24 cellular contexts compared by ENCODE assay signal in genomic region chr3:179398574-179399249, GRCh38. TPM values are rescaled to one million over a fixed set of nuclear protein-coding genes. Genes with fewer than 3 reads are reported as not detected.
DNase-seq lines count a peak whose midpoint lies in the region; ATAC-seq and TF ChIP-seq lines count a peak whose summit lies in the region.
"Had no signal": no experiment of that assay in that cellular context is flagged by ENCODE, and none has a peak within 500 bp of the region (broad histone marks: within the 10 kb centered on the region; RNA-seq: fewer than 3 reads in every experiment).

No MANE protein-coding gene starts in this region.

- H3K36me3 ChIP-seq in ascending aorta, result peaks cover 34 to 37% of the 10 kb centered on the region in 2 donors
- H3K36me3 ChIP-seq: breast epithelium had no signal

- DNase-seq in AG04449 (ENCODE audit: low read depth, low spot score) (peak; percentile 57), GM04504 (ENCODE audit: low read depth) (peak; percentile 3), ascending aorta (ENCODE audit: low spot score in 2 of 2) (no peak), fibroblast of the aortic adventitia (ENCODE audit: low read depth) (peak; percentile 40), T-helper 9 cell (no peak), DMS153 (lab: John Stamatoyannopoulos, UW) (no peak)
- DNase-seq: 8988T; activated CD4-positive, alpha-beta T cell treated with anti-CD3 and anti-CD28 coated beads, Interleukin-2, amount 50 U/mL, for 48 hours; activated CD4-positive, CD25-positive, alpha-beta regulatory T cell; activated CD8-positive, alpha-beta memory T cell treated with anti-CD3 and anti-CD28 coated beads, Interleukin-2, amount 50 U/mL, for 48 hours; activated naive CD8-positive, alpha-beta T cell treated with anti-CD3 and anti-CD28 coated beads for 36 hours; GDM1; head of caudate nucleus; left cardiac atrium; NCI-H2107; NCI-H510A treated with DMSO at 0.1 percent for 48 hours; nucleus accumbens; small intestine; stimulated activated naive B cell treated with anti-CD40 and anti-IgM and Interleukin-4, amounts not matched to agents 10 μg/mL and 1 μg/mL and 100 μg/mL, for 72 hours had no signal

- H3K27ac ChIP-seq in ascending aorta, result peak overlapping the region; percentile 24 to 34
- H3K27ac ChIP-seq: breast epithelium, coronary artery, RWPE1 had no signal

- POLR2A ChIA-PET in AG04449 (lab: Yijun Ruan, JAX), result interaction anchor here (0.7 kb wide), 1 partner anchor 25 kb away, joined by 3 read pairs; no protein-coding TSS in a partner anchor

- TF ChIP-seq CTCF in AG04449 (IDR thresholded peaks at IDR 0.05; ENCODE audit: insufficient read depth, low read length, missing control alignments), result no peak
- no peak for TF ChIP-seq CTCF in ascending aorta (IDR thresholded peaks at IDR 0.05)
- no peak for TF ChIP-seq CTCF in fibroblast of the aortic adventitia (IDR thresholded peaks at IDR 0.05; ENCODE audit: insufficient read depth, low read length)

- intact Hi-C loops in ascending aorta (cut with DNase I), result no loop called here

- H3K4me1 ChIP-seq in ascending aorta, result peaks cover 0 to 2% of the 10 kb centered on the region in 2 donors
- H3K4me1 ChIP-seq: breast epithelium had no signal

- H3K4me3 ChIP-seq in AG04449 (ENCODE audit: low read depth, low read length) (no peak overlapping the region), ascending aorta (no peak overlapping the region), fibroblast of the aortic adventitia (ENCODE audit: low read depth, low read length) (no peak overlapping the region)
- H3K4me3 ChIP-seq: breast epithelium, coronary artery had no signal

- ATAC-seq in HG02588 (IDR thresholded peaks at IDR 0.05; ENCODE audit: unreplicated experiment) (no peak), HG03432 (IDR thresholded peaks at IDR 0.05; ENCODE audit: unreplicated experiment) (no peak)
- ATAC-seq: left cardiac atrium; stimulated activated naive B cell treated with anti-CD40 and anti-IgM and Interleukin-4, amounts not matched to agents 10 μg/mL and 1 μg/mL and 100 μg/mL, for 72 hours had no signal

- H3K27me3 ChIP-seq in ascending aorta, result no peaks in the 10 kb centered on the region
- H3K27me3 ChIP-seq: breast epithelium had no signal

- H3K9me3 ChIP-seq in ascending aorta, result no peaks in the 10 kb centered on the region
- H3K9me3 ChIP-seq: breast epithelium had no signal

- CTCF ChIA-PET in AG04449 (lab: Yijun Ruan, JAX), result interaction anchor here (0.6 kb wide), 1 partner anchor 7 kb away, joined by 4 read pairs; no protein-coding TSS in a partner anchor

RNA-seq across cellular contexts. Expression of gene MFN1, which starts 51.2 kb away (rescaled TPM):
- total RNA-seq in ascending aorta (25.1 TPM), fibroblast of the aortic adventitia (ENCODE audit: low replicate concordance) (44.7 and 220 TPM in 2 replicates)

RNA-seq across cellular contexts. Expression of gene GNB4, which starts 52.6 kb away (rescaled TPM):
- total RNA-seq in ascending aorta (25.3 TPM), fibroblast of the aortic adventitia (ENCODE audit: low replicate concordance) (50.5 and 63.4 TPM in 2 replicates)

Comparison
In these comparisons a context has a peak if more than half of its experiments do, and no peak if none do; other contexts are left out.
1. DNase-seq: peak in AG04449 (single experiment), GM04504 (single experiment) and fibroblast of the aortic adventitia (single experiment); none in ascending aorta (0 of 2), T-helper 9 cell (single experiment) and DMS153 (single experiment).